8 cellular contexts compared by ENCODE assay signal in genomic region chr4:13657016-13657415, GRCh38. TPM values are rescaled to one million over a fixed set of nuclear protein-coding genes. Genes with fewer than 3 reads are reported as not detected.
DNase-seq lines count a peak whose midpoint lies in the region; ATAC-seq, FAIRE-seq and TF ChIP-seq lines count a peak whose summit lies in the region.

No MANE protein-coding gene starts in this region.

- no peak for TF ChIP-seq POLR2A in GM12892 (IDR thresholded peaks at IDR 0.05; ENCODE audit: low read depth, low read length)

- TF ChIP-seq CTCF in activated CD8-positive, alpha-beta T cell treated with anti-CD3 and anti-CD28 coated beads for 36 hours (IDR thresholded peaks at IDR 0.05): no peak
- no peak for TF ChIP-seq CTCF in thoracic aorta (IDR thresholded peaks at IDR 0.05)

- H3K4me1 Mint-ChIP-seq in activated naive CD4-positive, alpha-beta T cell treated with anti-CD3 and anti-CD28 coated beads for 36 hours (ENCODE audit: low read depth): peaks cover 15% of the 10 kb centered on the region
- peaks cover 12% of the 10 kb centered on the region for H3K4me1 Mint-ChIP-seq in activated CD8-positive, alpha-beta T cell treated with anti-CD3 and anti-CD28 coated beads for 36 hours (ENCODE audit: low read depth)

- DNase-seq in activated naive CD4-positive, alpha-beta T cell treated with anti-CD3 and anti-CD28 coated beads for 36 hours: peak; percentile 36
- DNase-seq in activated naive CD4-positive, alpha-beta T cell treated with Interleukin-2 at 50 U/mL for 16 hours: no peak
- no peak for DNase-seq in activated CD8-positive, alpha-beta T cell treated with anti-CD3 and anti-CD28 coated beads for 36 hours
- DNase-seq in thoracic aorta (ENCODE audit: low spot score): no peak
- DNase-seq in GM12892 (ENCODE audit: insufficient read length): no peak
- DNase-seq in NCI-H510A treated with DMSO at 0.1 percent for 48 hours (lab: John Stamatoyannopoulos, UW): no peak

- CTCF ChIA-PET in activated naive CD4-positive, alpha-beta T cell treated with anti-CD3 and anti-CD28 coated beads for 36 hours (lab: Charles Lee): interaction anchor here (0.6 to 5.2 kb wide), 10 partner anchors 11 to 1769 kb away, joined by 3 to 49 read pairs (median 4); no protein-coding TSS in a partner anchor
- CTCF ChIA-PET in activated CD8-positive, alpha-beta T cell treated with anti-CD3 and anti-CD28 coated beads for 36 hours (lab: Charles Lee): interaction anchor here (0.6 to 2.0 kb wide), 9 partner anchors 9 to 1234 kb away, joined by 3 to 8 read pairs (median 4); no protein-coding TSS in a partner anchor

- no peaks in the 10 kb centered on the region for H3K36me3 Mint-ChIP-seq in activated naive CD4-positive, alpha-beta T cell treated with anti-CD3 and anti-CD28 coated beads for 36 hours (ENCODE audit: low read depth)
- no peaks in the 10 kb centered on the region for H3K36me3 Mint-ChIP-seq in activated CD8-positive, alpha-beta T cell treated with anti-CD3 and anti-CD28 coated beads for 36 hours (ENCODE audit: low read depth)

- H3K4me3 Mint-ChIP-seq in activated naive CD4-positive, alpha-beta T cell treated with anti-CD3 and anti-CD28 coated beads for 36 hours: peak overlapping the region; percentile 65
- peak overlapping the region; percentile 64 for H3K4me3 Mint-ChIP-seq in activated CD8-positive, alpha-beta T cell treated with anti-CD3 and anti-CD28 coated beads for 36 hours

- no peak overlapping the region for H3K9ac ChIP-seq in iPS-18a (ENCODE audit: low read length)

- H3K9me3 ChIP-seq in iPS-18a (ENCODE audit: control insufficient read depth, low read depth, low read length): no peaks in the 10 kb centered on the region
- H3K9me3 ChIP-seq in thoracic aorta: no peaks in the 10 kb centered on the region

- H3K9me3 Mint-ChIP-seq in activated naive CD4-positive, alpha-beta T cell treated with anti-CD3 and anti-CD28 coated beads for 36 hours: no peaks in the 10 kb centered on the region
- no peaks in the 10 kb centered on the region for H3K9me3 Mint-ChIP-seq in activated CD8-positive, alpha-beta T cell treated with anti-CD3 and anti-CD28 coated beads for 36 hours

- H3K27ac ChIP-seq in iPS-18a (ENCODE audit: low read length) (no peak overlapping the region), thoracic aorta (no peak overlapping the region)

- FAIRE-seq in GM12892 (lab: Jason Lieb, UNC): no peak

- POLR2A ChIA-PET in activated CD8-positive, alpha-beta T cell treated with anti-CD3 and anti-CD28 coated beads for 36 hours (lab: Charles Lee): interaction anchor here (0.7 kb wide), 1 partner anchor 564 kb away, joined by 3 read pairs; no protein-coding TSS in a partner anchor

- H3K27me3 ChIP-seq in iPS-18a (ENCODE audit: control insufficient read depth, insufficient read depth, low read length) (no peaks in the 10 kb centered on the region), thoracic aorta (replicated peaks; ENCODE audit: insufficient read depth) (no peaks in the 10 kb centered on the region)

- H3K36me3 ChIP-seq in iPS-18a (ENCODE audit: control insufficient read depth, low read depth, low read length): no peaks in the 10 kb centered on the region
- no peaks in the 10 kb centered on the region for H3K36me3 ChIP-seq in thoracic aorta

- no peak for ATAC-seq in activated CD8-positive, alpha-beta T cell treated with anti-CD3 and anti-CD28 coated beads for 36 hours
- ATAC-seq in thoracic aorta (ENCODE audit: insufficient number of reproducible peaks, low FRiP score, low read depth) (no peak), HG03108 (IDR thresholded peaks at IDR 0.05; ENCODE audit: unreplicated experiment) (no peak)

- intact Hi-C loops in activated naive CD4-positive, alpha-beta T cell treated with anti-CD3 and anti-CD28 coated beads for 36 hours (cut with micrococcal nuclease): loop anchor here (2.0 to 10.0 kb wide), 10 partner anchors 208 to 1998 kb away; partner anchors contain the start of gene FBXL5
- intact Hi-C loops in activated CD8-positive, alpha-beta T cell treated with anti-CD3 and anti-CD28 coated beads for 36 hours (cut with micrococcal nuclease): loop anchor here (10.0 kb wide), 1 partner anchor 1348 kb away; the partner anchor contains the start of gene CPEB2

- H3K27me3 Mint-ChIP-seq in activated naive CD4-positive, alpha-beta T cell treated with anti-CD3 and anti-CD28 coated beads for 36 hours (ENCODE audit: low read depth): peaks cover 1% of the 10 kb centered on the region
- H3K27me3 Mint-ChIP-seq in activated CD8-positive, alpha-beta T cell treated with anti-CD3 and anti-CD28 coated beads for 36 hours: peaks cover 2% of the 10 kb centered on the region

- H3K4me1 ChIP-seq in iPS-18a (ENCODE audit: control insufficient read depth, low read depth, low read length): peaks cover 15% of the 10 kb centered on the region
- peaks cover 0 to 5% of the 10 kb centered on the region in 2 donors for H3K4me1 ChIP-seq in thoracic aorta (ENCODE audit: control insufficient read depth in 1 of 2, low read depth in 2 of 2)

- H3K4me3 ChIP-seq in iPS-18a (ENCODE audit: low read length): peak overlapping the region; percentile 47
- peak overlapping the region; percentile 60 for H3K4me3 ChIP-seq in thoracic aorta

- peak overlapping the region; percentile 90 for H3K27ac Mint-ChIP-seq in activated naive CD4-positive, alpha-beta T cell treated with anti-CD3 and anti-CD28 coated beads for 36 hours
- peak overlapping the region; percentile 67 for H3K27ac Mint-ChIP-seq in activated CD8-positive, alpha-beta T cell treated with anti-CD3 and anti-CD28 coated beads for 36 hours

RNA-seq across cellular contexts. Expression of gene BOD1L1, which starts 29.5 kb away (rescaled TPM):
- total RNA-seq in activated naive CD4-positive, alpha-beta T cell treated with anti-CD3 and anti-CD28 coated beads for 36 hours: 10 to 100 TPM; 24.2 to 24.3 TPM
- total RNA-seq in activated CD8-positive, alpha-beta T cell treated with anti-CD3 and anti-CD28 coated beads for 36 hours: 10 to 100 TPM; 27.2 to 28.9 TPM
- 10 to 100 TPM; 25.9 to 53.1 TPM for total RNA-seq in thoracic aorta
- 21.7 TPM for polyA plus RNA-seq in GM12892 (2012; ENCODE audit: missing spikeins)
